Comparison of ENCODE assay signal across 8 cellular contexts in genomic region chr10:91410638-91411367, GRCh38. TPM values are rescaled to one million over a fixed set of nuclear protein-coding genes. Genes with fewer than 3 reads are reported as not detected.
DNase-seq lines count a peak whose midpoint lies in the region; ATAC-seq and TF ChIP-seq lines count a peak whose summit lies in the region.

No MANE protein-coding gene starts in this region.

- H3K36me3 Mint-ChIP-seq in Caco-2 (ENCODE audit: insufficient read depth, unreplicated experiment) (no peaks in the 10 kb centered on the region), WTC11 (no peaks in the 10 kb centered on the region)

- POLR2A ChIA-PET in Caco-2 (lab: Charles Lee): no interaction called here
- POLR2A ChIA-PET in WTC11 (lab: Charles Lee): no interaction called here

- H3K4me3 ChIP-seq in Caco-2 (ENCODE audit: low read depth, low read length): peak overlapping the region; percentile 98
- peak overlapping the region; percentile 68 for H3K4me3 ChIP-seq in endocrine pancreas (ENCODE audit: control insufficient read depth, insufficient read depth, low read length)
- peak overlapping the region; percentile 37 for H3K4me3 ChIP-seq in mucosa of stomach (ENCODE audit: low read length)
- peak overlapping the region; percentile 38 to 90 (median 54) for H3K4me3 ChIP-seq in thyroid gland (replicated peaks in 1 of 3)

- BruUV-seq in Caco-2 (replicated peaks; lab: Mats Ljungman, UMichigan): TSS peak; percentile 45

- DNase-seq in Caco-2: no peak
- DNase-seq in HT-29 (ENCODE audit: low spot score): peak; percentile 8
- no peak for DNase-seq in WTC11 (ENCODE audit: low spot score)
- DNase-seq in thyroid gland: peak; percentile 63 to 69

- no peaks in the 10 kb centered on the region for H3K9me3 ChIP-seq in Caco-2
- no peaks in the 10 kb centered on the region for H3K9me3 ChIP-seq in endocrine pancreas (ENCODE audit: control insufficient read depth, low read length)
- H3K9me3 ChIP-seq in mucosa of stomach (ENCODE audit: control insufficient read depth, low read length): no peaks in the 10 kb centered on the region
- H3K9me3 ChIP-seq in thyroid gland: no peaks in the 10 kb centered on the region

- H3K27me3 ChIP-seq in Caco-2 (replicated peaks; ENCODE audit: control insufficient read depth, insufficient read depth, low read length) (no peaks in the 10 kb centered on the region), endocrine pancreas (ENCODE audit: control insufficient read depth, insufficient read depth, low read length) (no peaks in the 10 kb centered on the region), mucosa of stomach (ENCODE audit: control insufficient read depth, insufficient read depth, low read length) (no peaks in the 10 kb centered on the region), thyroid gland (no peaks in the 10 kb centered on the region)

- H3K27me3 Mint-ChIP-seq in Caco-2 (ENCODE audit: insufficient read depth, unreplicated experiment) (peaks cover 8% of the 10 kb centered on the region), WTC11 (ENCODE audit: low read depth) (peaks cover 4% of the 10 kb centered on the region; the same call in 1 of the 2 replicates)

- TF ChIP-seq CTCF in Caco-2 (IDR thresholded peaks at IDR 0.05; ENCODE audit: insufficient read depth in 1 of 2, low read depth in 1 of 2, low read length in 1 of 2, severe bottlenecking in 1 of 2, unreplicated experiment in 1 of 2): no peak
- no peak for TF ChIP-seq CTCF in WTC11 (IDR thresholded peaks at IDR 0.05)
- no peak for TF ChIP-seq CTCF in thyroid gland (IDR thresholded peaks at IDR 0.05)

- CTCF ChIA-PET in Caco-2 (lab: Charles Lee) (no interaction called here), WTC11 (lab: Charles Lee) (interaction anchor here (0.8 to 2.3 kb wide), 3 partner anchors 113 to 141 kb away, joined by 3 to 16 read pairs (median 3); no protein-coding TSS in a partner anchor)

- H3K4me1 Mint-ChIP-seq in Caco-2 (ENCODE audit: low read depth, unreplicated experiment): no peaks in the 10 kb centered on the region
- H3K4me1 Mint-ChIP-seq in WTC11: peaks cover 41% of the 10 kb centered on the region

- H3K4me3 Mint-ChIP-seq in Caco-2 (ENCODE audit: unreplicated experiment): peak overlapping the region; percentile 86
- peak overlapping the region; percentile 89 for H3K4me3 Mint-ChIP-seq in WTC11

- 3 to 6% methylated on average over 18 to 24 of the region's 25 CpGs for WGBS in thyroid gland, 2 donors

- intact Hi-C loops in Caco-2 (cut with micrococcal nuclease; ENCODE audit: unreplicated experiment): no loop called here
- intact Hi-C loops in thyroid gland (cut with DNase I): no loop called here

- H3K27ac ChIP-seq in thyroid gland: peak overlapping the region; percentile 99 to 100 (median 100)

- H3K4me1 ChIP-seq in Caco-2: no peaks in the 10 kb centered on the region
- peaks cover 24% of the 10 kb centered on the region for H3K4me1 ChIP-seq in endocrine pancreas (ENCODE audit: control insufficient read depth, insufficient read depth, low read length)
- H3K4me1 ChIP-seq in mucosa of stomach (ENCODE audit: control insufficient read depth, insufficient read depth, low read length): no peaks in the 10 kb centered on the region
- H3K4me1 ChIP-seq in thyroid gland: no peaks in the 10 kb centered on the region

- H3K9me3 Mint-ChIP-seq in Caco-2 (ENCODE audit: unreplicated experiment) (no peaks in the 10 kb centered on the region), WTC11 (no peaks in the 10 kb centered on the region)

- H3K27ac Mint-ChIP-seq in Caco-2 (ENCODE audit: unreplicated experiment) (no peak overlapping the region), WTC11 (0 out of 2 replicates have a peak overlapping the region, but pooled peaks have one; percentile 22)

- ATAC-seq in WTC11: no peak
- ATAC-seq in HG03095 (IDR thresholded peaks at IDR 0.05; ENCODE audit: unreplicated experiment): no peak
- no peak for ATAC-seq in HG02642 (IDR thresholded peaks at IDR 0.05; ENCODE audit: poor library complexity, unreplicated experiment)

- TF ChIP-seq POLR2A in thyroid gland (IDR thresholded peaks at IDR 0.05): no peak

- H3K9ac ChIP-seq in endocrine pancreas (ENCODE audit: control insufficient read depth, insufficient read depth, low read length) (peak overlapping the region; percentile 35), mucosa of stomach (ENCODE audit: low read length) (peak overlapping the region; percentile 100)

- H3K36me3 ChIP-seq in Caco-2 (ENCODE audit: control insufficient read depth, insufficient read depth, low read length) (no peaks in the 10 kb centered on the region), endocrine pancreas (ENCODE audit: control insufficient read depth, insufficient read depth, low read length) (no peaks in the 10 kb centered on the region), mucosa of stomach (ENCODE audit: control insufficient read depth, insufficient read depth, low read length) (no peaks in the 10 kb centered on the region), thyroid gland (no peaks in the 10 kb centered on the region)

TF ChIP-seq in WTC11, 78 proteins besides CTCF, POLR2A, EP300 and RAD21:
- TF ChIP-seq EMX1 (CRISPR knock-in tag; IDR thresholded peaks at IDR 0.05): no peak
- TF ChIP-seq ZNF263 (CRISPR knock-in tag; IDR thresholded peaks at IDR 0.05; ENCODE audit: low read depth): no peak
- TF ChIP-seq ESRRA (CRISPR knock-in tag; IDR thresholded peaks at IDR 0.05; ENCODE audit: borderline replicate concordance): no peak
- TF ChIP-seq MAX (CRISPR knock-in tag; IDR thresholded peaks at IDR 0.05): 0 out of 2 replicates have a peak, but pooled peaks have one; percentile 14
- no peak for TF ChIP-seq IRF2 (CRISPR knock-in tag; IDR thresholded peaks at IDR 0.05; ENCODE audit: borderline replicate concordance, low read depth)
- no peak for TF ChIP-seq MLX (CRISPR knock-in tag; IDR thresholded peaks at IDR 0.05)
- TF ChIP-seq ZMAT4 (CRISPR knock-in tag; IDR thresholded peaks at IDR 0.05): no peak
- no peak for TF ChIP-seq NFATC4 (CRISPR knock-in tag; IDR thresholded peaks at IDR 0.05)
- TF ChIP-seq ARID4B (CRISPR knock-in tag; IDR thresholded peaks at IDR 0.05; ENCODE audit: borderline replicate concordance): peak; percentile 13; the same call in 1 of the 2 replicates

RNA-seq across cellular contexts. Expression of gene HECTD2, which starts 0.7 kb away (rescaled TPM):
- 1.5 and 2.0 TPM in 2 replicates for total RNA-seq in Caco-2 (2022)
- total RNA-seq in HT-29 (2014; rRNA removed; shearing (Covaris generic)): 1.7 and 3.7 TPM in 2 replicates
- 6.5 to 9.4 TPM (median 8.5 TPM) in 3 replicates for total RNA-seq in WTC11 (2021)
- 10 to 100 TPM; 16.0 to 25.2 (median 20.6) TPM for total RNA-seq in thyroid gland

Comparison
In these comparisons a context has a peak if more than half of its experiments do, and no peak if none do; other contexts are left out.
1. DNase-seq: peak in HT-29 (single experiment) and thyroid gland (2 of 2); none in Caco-2 (0 of 2) and WTC11 (single experiment).
2. H3K4me3 ChIP-seq: peak in every context shown above with its lines; median percentile 98 in Caco-2; 68 in endocrine pancreas; 54 in thyroid gland; 37 in mucosa of stomach.